ENCODE assay signal across 9 cellular contexts in the genomic region with DNA sequence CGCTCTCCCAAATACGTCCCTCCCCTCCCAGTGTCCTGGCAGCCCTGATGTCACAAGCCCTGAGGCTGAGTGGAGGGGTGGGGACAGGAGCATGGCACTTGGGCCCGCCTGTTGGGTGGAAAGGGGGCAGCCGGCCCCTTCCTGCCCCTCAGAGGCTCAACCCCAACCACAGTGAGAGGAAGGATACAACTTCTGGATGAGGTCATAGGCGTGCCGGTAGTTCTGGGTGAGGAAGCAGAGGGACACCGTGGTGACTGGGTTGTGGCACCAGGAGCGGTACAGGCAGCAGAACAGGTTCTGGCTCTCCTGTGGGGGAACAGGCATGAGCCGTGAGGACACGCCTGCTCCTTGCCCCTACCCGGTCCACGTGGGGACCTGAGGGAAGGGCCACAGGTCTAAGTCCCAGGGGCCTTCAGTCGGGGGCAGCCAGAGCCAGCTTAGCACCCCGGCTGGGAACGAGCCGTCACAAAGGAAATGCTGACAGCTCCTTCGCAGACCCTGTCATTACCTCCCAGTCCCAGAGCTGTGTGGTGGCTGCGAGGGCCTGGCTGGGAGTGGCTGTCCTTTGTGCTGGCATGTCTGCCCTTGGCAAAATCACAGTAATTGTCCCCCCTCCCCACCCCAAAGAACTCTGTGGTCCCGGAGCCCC.
DNase-seq lines count a peak whose midpoint lies in the region; TF ChIP-seq lines count a peak whose summit lies in the region.
"Had no signal": no experiment of that assay in that cellular context is flagged by ENCODE, and none has a peak within 500 bp of the region (broad histone marks: within the 10 kb centered on the region; RNA-seq: fewer than 3 reads in every experiment).

No MANE protein-coding gene starts in this region.

- DNase-seq in ELF-1 (ENCODE audit: low read depth, low spot score) (peak; percentile 85), NCI-H69 (lab: John Stamatoyannopoulos, UW) (peak; percentile 56), epithelial cell of esophagus (ENCODE audit: low read depth) (peak; percentile 70), ecto neural progenitor cell (ENCODE audit: low spot score) (no peak), CD1c-positive myeloid dendritic cell (ENCODE audit: extremely low spot score) (no peak), NAMALWA (ENCODE audit: low spot score) (no peak), middle frontal gyrus (ENCODE audit: extremely low spot score, low spot score) (no peak)
- DNase-seq: activated CD8-positive, alpha-beta memory T cell treated with anti-CD3 and anti-CD28 coated beads for 24 hours had no signal

- no peak for TF ChIP-seq CTCF in epithelial cell of esophagus (IDR thresholded peaks at IDR 0.05; ENCODE audit: insufficient read depth, low read depth, low read length, missing control alignments)

- H3K4me3 ChIP-seq in epithelial cell of esophagus (ENCODE audit: low read length) (no peak overlapping the region), rectal smooth muscle tissue (ENCODE audit: low read length) (no peak overlapping the region)

- H3K4me1 ChIP-seq in rectal smooth muscle tissue (ENCODE audit: control insufficient read depth, insufficient read depth, low read length) = peaks cover 80% of the 10 kb centered on the region

- H3K27me3 ChIP-seq in rectal smooth muscle tissue (ENCODE audit: control insufficient read depth, insufficient read depth, low read length) = no peaks in the 10 kb centered on the region

- no peaks in the 10 kb centered on the region for H3K36me3 ChIP-seq in rectal smooth muscle tissue (ENCODE audit: control insufficient read depth, insufficient read depth, low read length)

- H3K9ac ChIP-seq in rectal smooth muscle tissue (ENCODE audit: low read length) = no peak overlapping the region

- peak overlapping the region; percentile 72 for H3K27ac ChIP-seq in rectal smooth muscle tissue (ENCODE audit: low read depth, low read length)

Comparison
In these comparisons a context has a peak if more than half of its experiments do, and no peak if none do; other contexts are left out.
1. DNase-seq: peak in ELF-1 (single experiment), NCI-H69 (single experiment) and epithelial cell of esophagus (single experiment); none in ecto neural progenitor cell (single experiment), CD1c-positive myeloid dendritic cell (single experiment), NAMALWA (single experiment) and middle frontal gyrus (single experiment).